In the genomic region with DNA sequence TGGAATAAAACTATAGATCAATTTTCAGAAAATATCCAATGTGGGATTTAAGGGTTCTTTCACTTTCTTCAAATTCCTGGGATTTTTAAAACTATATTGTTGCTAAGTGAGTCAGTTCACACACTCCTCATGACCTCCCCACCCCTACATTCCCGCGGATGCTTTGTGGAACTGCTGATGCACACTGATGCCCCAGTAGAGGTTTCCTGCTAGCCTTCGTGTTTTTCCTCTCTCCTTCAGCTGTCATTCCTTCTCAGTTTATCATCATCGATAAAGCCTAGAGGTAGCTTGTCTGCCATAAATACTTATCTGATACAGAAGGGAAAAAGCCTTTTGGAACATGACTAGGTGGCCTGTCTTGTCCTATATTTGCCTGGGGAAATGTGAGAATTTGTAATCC, we compare ENCODE assay signal across 1 cellular context.
TF ChIP-seq lines count a peak whose summit lies in the region.

No MANE protein-coding gene starts in this region.

TF ChIP-seq in GM23338, 12 proteins besides CTCF, POLR2A, EP300 and RAD21 (continued from another document):
- TF ChIP-seq, protein P1, sequence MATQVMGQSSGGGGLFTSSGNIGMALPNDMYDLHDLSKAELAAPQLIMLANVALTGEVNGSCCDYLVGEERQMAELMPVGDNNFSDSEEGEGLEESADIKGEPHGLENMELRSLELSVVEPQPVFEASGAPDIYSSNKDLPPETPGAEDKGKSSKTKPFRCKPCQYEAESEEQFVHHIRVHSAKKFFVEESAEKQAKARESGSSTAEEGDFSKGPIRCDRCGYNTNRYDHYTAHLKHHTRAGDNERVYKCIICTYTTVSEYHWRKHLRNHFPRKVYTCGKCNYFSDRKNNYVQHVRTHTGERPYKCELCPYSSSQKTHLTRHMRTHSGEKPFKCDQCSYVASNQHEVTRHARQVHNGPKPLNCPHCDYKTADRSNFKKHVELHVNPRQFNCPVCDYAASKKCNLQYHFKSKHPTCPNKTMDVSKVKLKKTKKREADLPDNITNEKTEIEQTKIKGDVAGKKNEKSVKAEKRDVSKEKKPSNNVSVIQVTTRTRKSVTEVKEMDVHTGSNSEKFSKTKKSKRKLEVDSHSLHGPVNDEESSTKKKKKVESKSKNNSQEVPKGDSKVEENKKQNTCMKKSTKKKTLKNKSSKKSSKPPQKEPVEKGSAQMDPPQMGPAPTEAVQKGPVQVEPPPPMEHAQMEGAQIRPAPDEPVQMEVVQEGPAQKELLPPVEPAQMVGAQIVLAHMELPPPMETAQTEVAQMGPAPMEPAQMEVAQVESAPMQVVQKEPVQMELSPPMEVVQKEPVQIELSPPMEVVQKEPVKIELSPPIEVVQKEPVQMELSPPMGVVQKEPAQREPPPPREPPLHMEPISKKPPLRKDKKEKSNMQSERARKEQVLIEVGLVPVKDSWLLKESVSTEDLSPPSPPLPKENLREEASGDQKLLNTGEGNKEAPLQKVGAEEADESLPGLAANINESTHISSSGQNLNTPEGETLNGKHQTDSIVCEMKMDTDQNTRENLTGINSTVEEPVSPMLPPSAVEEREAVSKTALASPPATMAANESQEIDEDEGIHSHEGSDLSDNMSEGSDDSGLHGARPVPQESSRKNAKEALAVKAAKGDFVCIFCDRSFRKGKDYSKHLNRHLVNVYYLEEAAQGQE (IDR thresholded peaks at IDR 0.05; ENCODE audit: unreplicated experiment): no peak
- TF ChIP-seq POLR2AphosphoS5 (IDR thresholded peaks at IDR 0.05; ENCODE audit: low read depth) (no peak), ZNF331 (CRISPR knock-in tag; IDR thresholded peaks at IDR 0.05; ENCODE audit: low read depth) (no peak), JUNB (IDR thresholded peaks at IDR 0.05; ENCODE audit: unreplicated experiment) (no peak), EZH2phosphoT487 (IDR thresholded peaks at IDR 0.05; ENCODE audit: unreplicated experiment) (no peak), NANOG (IDR thresholded peaks at IDR 0.05; ENCODE audit: borderline replicate concordance) (no peak), CREB1 (CRISPR knock-in tag; IDR thresholded peaks at IDR 0.05; ENCODE audit: low read depth) (no peak), STAT1 (IDR thresholded peaks at IDR 0.05; ENCODE audit: unreplicated experiment) (no peak)
- TF ChIP-seq, protein P2, sequence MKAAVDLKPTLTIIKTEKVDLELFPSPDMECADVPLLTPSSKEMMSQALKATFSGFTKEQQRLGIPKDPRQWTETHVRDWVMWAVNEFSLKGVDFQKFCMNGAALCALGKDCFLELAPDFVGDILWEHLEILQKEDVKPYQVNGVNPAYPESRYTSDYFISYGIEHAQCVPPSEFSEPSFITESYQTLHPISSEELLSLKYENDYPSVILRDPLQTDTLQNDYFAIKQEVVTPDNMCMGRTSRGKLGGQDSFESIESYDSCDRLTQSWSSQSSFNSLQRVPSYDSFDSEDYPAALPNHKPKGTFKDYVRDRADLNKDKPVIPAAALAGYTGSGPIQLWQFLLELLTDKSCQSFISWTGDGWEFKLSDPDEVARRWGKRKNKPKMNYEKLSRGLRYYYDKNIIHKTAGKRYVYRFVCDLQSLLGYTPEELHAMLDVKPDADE (IDR thresholded peaks at IDR 0.05): no peak
- TF ChIP-seq, protein P3, sequence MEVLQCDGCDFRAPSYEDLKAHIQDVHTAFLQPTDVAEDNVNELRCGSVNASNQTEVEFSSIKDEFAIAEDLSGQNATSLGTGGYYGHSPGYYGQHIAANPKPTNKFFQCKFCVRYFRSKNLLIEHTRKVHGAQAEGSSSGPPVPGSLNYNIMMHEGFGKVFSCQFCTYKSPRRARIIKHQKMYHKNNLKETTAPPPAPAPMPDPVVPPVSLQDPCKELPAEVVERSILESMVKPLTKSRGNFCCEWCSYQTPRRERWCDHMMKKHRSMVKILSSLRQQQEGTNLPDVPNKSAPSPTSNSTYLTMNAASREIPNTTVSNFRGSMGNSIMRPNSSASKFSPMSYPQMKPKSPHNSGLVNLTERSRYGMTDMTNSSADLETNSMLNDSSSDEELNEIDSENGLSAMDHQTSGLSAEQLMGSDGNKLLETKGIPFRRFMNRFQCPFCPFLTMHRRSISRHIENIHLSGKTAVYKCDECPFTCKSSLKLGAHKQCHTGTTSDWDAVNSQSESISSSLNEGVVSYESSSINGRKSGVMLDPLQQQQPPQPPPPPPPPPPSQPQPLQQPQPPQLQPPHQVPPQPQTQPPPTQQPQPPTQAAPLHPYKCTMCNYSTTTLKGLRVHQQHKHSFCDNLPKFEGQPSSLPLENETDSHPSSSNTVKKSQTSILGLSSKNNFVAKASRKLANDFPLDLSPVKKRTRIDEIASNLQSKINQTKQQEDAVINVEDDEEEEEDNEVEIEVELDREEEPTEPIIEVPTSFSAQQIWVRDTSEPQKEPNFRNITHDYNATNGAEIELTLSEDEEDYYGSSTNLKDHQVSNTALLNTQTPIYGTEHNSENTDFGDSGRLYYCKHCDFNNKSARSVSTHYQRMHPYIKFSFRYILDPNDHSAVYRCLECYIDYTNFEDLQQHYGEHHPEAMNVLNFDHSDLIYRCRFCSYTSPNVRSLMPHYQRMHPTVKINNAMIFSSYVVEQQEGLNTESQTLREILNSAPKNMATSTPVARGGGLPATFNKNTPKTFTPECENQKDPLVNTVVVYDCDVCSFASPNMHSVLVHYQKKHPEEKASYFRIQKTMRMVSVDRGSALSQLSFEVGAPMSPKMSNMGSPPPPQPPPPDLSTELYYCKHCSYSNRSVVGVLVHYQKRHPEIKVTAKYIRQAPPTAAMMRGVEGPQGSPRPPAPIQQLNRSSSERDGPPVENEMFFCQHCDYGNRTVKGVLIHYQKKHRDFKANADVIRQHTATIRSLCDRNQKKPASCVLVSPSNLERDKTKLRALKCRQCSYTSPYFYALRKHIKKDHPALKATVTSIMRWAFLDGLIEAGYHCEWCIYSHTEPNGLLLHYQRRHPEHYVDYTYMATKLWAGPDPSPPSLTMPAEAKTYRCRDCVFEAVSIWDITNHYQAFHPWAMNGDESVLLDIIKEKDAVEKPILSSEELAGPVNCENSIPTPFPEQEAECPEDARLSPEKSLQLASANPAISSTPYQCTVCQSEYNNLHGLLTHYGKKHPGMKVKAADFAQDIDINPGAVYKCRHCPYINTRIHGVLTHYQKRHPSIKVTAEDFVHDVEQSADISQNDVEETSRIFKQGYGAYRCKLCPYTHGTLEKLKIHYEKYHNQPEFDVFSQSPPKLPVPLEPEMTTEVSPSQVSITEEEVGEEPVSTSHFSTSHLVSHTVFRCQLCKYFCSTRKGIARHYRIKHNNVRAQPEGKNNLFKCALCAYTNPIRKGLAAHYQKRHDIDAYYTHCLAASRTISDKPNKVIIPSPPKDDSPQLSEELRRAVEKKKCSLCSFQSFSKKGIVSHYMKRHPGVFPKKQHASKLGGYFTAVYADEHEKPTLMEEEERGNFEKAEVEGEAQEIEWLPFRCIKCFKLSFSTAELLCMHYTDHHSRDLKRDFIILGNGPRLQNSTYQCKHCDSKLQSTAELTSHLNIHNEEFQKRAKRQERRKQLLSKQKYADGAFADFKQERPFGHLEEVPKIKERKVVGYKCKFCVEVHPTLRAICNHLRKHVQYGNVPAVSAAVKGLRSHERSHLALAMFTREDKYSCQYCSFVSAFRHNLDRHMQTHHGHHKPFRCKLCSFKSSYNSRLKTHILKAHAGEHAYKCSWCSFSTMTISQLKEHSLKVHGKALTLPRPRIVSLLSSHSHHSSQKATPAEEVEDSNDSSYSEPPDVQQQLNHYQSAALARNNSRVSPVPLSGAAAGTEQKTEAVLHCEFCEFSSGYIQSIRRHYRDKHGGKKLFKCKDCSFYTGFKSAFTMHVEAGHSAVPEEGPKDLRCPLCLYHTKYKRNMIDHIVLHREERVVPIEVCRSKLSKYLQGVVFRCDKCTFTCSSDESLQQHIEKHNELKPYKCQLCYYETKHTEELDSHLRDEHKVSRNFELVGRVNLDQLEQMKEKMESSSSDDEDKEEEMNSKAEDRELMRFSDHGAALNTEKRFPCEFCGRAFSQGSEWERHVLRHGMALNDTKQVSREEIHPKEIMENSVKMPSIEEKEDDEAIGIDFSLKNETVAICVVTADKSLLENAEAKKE (CRISPR knock-in tag; IDR thresholded peaks at IDR 0.05): no peak
